15 cellular contexts compared by ENCODE assay signal in genomic region chr5:56668996-56669395, GRCh38.
DNase-seq lines count a peak whose midpoint lies in the region; ATAC-seq and TF ChIP-seq lines count a peak whose summit lies in the region.
"Had no signal": no experiment of that assay in that cellular context is flagged by ENCODE, and none has a peak within 500 bp of the region (broad histone marks: within the 10 kb centered on the region; RNA-seq: fewer than 3 reads in every experiment).

No MANE protein-coding gene starts in this region.

- BruUV-seq in Caco-2 (replicated peaks; lab: Mats Ljungman, UMichigan): no TSS peak

- H3K4me1 ChIP-seq in Caco-2 (peaks cover 28% of the 10 kb centered on the region), MM.1S (ENCODE audit: low read length) (peaks cover 59% of the 10 kb centered on the region), parathyroid adenoma (peaks cover 9% of the 10 kb centered on the region), gastrocnemius medialis (no peaks in the 10 kb centered on the region), upper lobe of right lung (peaks cover 6% of the 10 kb centered on the region)
- H3K4me1 ChIP-seq: ascending aorta had no signal

- H3K79me2 ChIP-seq in MM.1S (ENCODE audit: low read length) (no peaks in the 10 kb centered on the region), parathyroid adenoma (no peaks in the 10 kb centered on the region)
- H3K79me2 ChIP-seq: hepatocyte had no signal

- CTCF ChIA-PET in Caco-2 (lab: Charles Lee): no interaction called here

- H4K20me1 ChIP-seq in MM.1S (ENCODE audit: insufficient read depth, low read length): no peaks in the 10 kb centered on the region

- peak; percentile 68 to 73 for DNase-seq in Caco-2
- DNase-seq in MM.1S: no peak
- no peak for DNase-seq in activated T-cell treated with anti-CD3 and anti-CD28 coated beads, Interleukin-2, amount 50 U/mL, for 4 hours
- no peak for DNase-seq in gastrocnemius medialis
- no peak for DNase-seq in NCI-H1105 treated with DMSO at 0.1 percent for 48 hours (lab: John Stamatoyannopoulos, UW)
- no peak for DNase-seq in upper lobe of right lung
- DNase-seq: activated CD4-positive, CD25-positive, alpha-beta regulatory T cell; activated gamma-delta T cell; BE2C; dermis blood vessel endothelial cell had no signal

- peaks cover 20% of the 10 kb centered on the region for H3K4me1 Mint-ChIP-seq in Caco-2 (ENCODE audit: low read depth, unreplicated experiment)
- peaks cover 47% of the 10 kb centered on the region for H3K4me1 Mint-ChIP-seq in activated T-cell treated with anti-CD3 and anti-CD28 coated beads, Interleukin-2, amount 50 U/mL, for 4 hours (ENCODE audit: low read depth)

- peak overlapping the region; percentile 87 for H3K9ac ChIP-seq in MM.1S (ENCODE audit: low read length)
- no peak overlapping the region for H3K9ac ChIP-seq in parathyroid adenoma

- no peak for TF ChIP-seq POLR2A in gastrocnemius medialis (IDR thresholded peaks at IDR 0.05)

- H3K27me3 ChIP-seq in Caco-2 (replicated peaks; ENCODE audit: control insufficient read depth, insufficient read depth, low read length) (no peaks in the 10 kb centered on the region), MM.1S (replicated peaks; ENCODE audit: insufficient read depth, low read length) (no peaks in the 10 kb centered on the region), parathyroid adenoma (ENCODE audit: control insufficient read depth, insufficient read depth, low read length) (no peaks in the 10 kb centered on the region), gastrocnemius medialis (no peaks in the 10 kb centered on the region), upper lobe of right lung (no peaks in the 10 kb centered on the region)
- H3K27me3 ChIP-seq: ascending aorta, BE2C, hepatocyte had no signal

- peak overlapping the region; percentile 50 for H3K27ac Mint-ChIP-seq in Caco-2 (ENCODE audit: unreplicated experiment)

- H3K9me3 ChIP-seq in Caco-2: 0 out of 2 replicates have a peak, but pooled peaks cover 5% of the 10 kb centered on the region
- no peaks in the 10 kb centered on the region for H3K9me3 ChIP-seq in MM.1S (replicated peaks; ENCODE audit: insufficient read depth, low read length)
- no peaks in the 10 kb centered on the region for H3K9me3 ChIP-seq in parathyroid adenoma (ENCODE audit: control insufficient read depth, low read length)
- H3K9me3 ChIP-seq in gastrocnemius medialis: no peaks in the 10 kb centered on the region
- H3K9me3 ChIP-seq in upper lobe of right lung: no peaks in the 10 kb centered on the region
- H3K9me3 ChIP-seq: ascending aorta, BE2C, mucosa of descending colon had no signal

- in situ Hi-C loops in gastrocnemius medialis (cut with MboI; ENCODE audit: low sequenced_read_pairs in 4 of 4): no loop called here

- H3K27me3 Mint-ChIP-seq in Caco-2 (ENCODE audit: insufficient read depth, unreplicated experiment): no peaks in the 10 kb centered on the region
- no peaks in the 10 kb centered on the region for H3K27me3 Mint-ChIP-seq in activated T-cell treated with anti-CD3 and anti-CD28 coated beads, Interleukin-2, amount 50 U/mL, for 4 hours (ENCODE audit: low read depth)

- H3F3A ChIP-seq in MM.1S (ENCODE audit: insufficient read depth, low read length): peaks cover 36% of the 10 kb centered on the region

- peaks cover 9% of the 10 kb centered on the region for H3K9me3 Mint-ChIP-seq in Caco-2 (ENCODE audit: unreplicated experiment)
- H3K9me3 Mint-ChIP-seq in activated T-cell treated with anti-CD3 and anti-CD28 coated beads, Interleukin-2, amount 50 U/mL, for 4 hours: peaks cover 12% of the 10 kb centered on the region

- H3K4me3 ChIP-seq in Caco-2 (ENCODE audit: low read depth, low read length) (no peak overlapping the region), MM.1S (ENCODE audit: low read length) (peak overlapping the region; percentile 9; the same call in 1 of the 2 replicates), parathyroid adenoma (ENCODE audit: low read depth, low read length) (no peak overlapping the region), gastrocnemius medialis (no peak overlapping the region), upper lobe of right lung (no peak overlapping the region)
- H3K4me3 ChIP-seq: ascending aorta, hepatocyte, mucosa of descending colon had no signal

- H3K36me3 Mint-ChIP-seq in Caco-2 (ENCODE audit: insufficient read depth, unreplicated experiment): no peaks in the 10 kb centered on the region
- H3K36me3 Mint-ChIP-seq in activated T-cell treated with anti-CD3 and anti-CD28 coated beads, Interleukin-2, amount 50 U/mL, for 4 hours (ENCODE audit: insufficient read depth): no peaks in the 10 kb centered on the region

- H3K27ac ChIP-seq in MM.1S (ENCODE audit: low read length): peak overlapping the region; percentile 99
- peak overlapping the region; percentile 21; the same call in 1 of the 2 replicates for H3K27ac ChIP-seq in VCaP
- H3K27ac ChIP-seq in parathyroid adenoma: no peak overlapping the region
- no peak overlapping the region for H3K27ac ChIP-seq in gastrocnemius medialis
- H3K27ac ChIP-seq in upper lobe of right lung: no peak overlapping the region
- H3K27ac ChIP-seq: ascending aorta had no signal

- H3K4me2 ChIP-seq in MM.1S (ENCODE audit: low read depth, low read length): peak overlapping the region; percentile 71
- H3K4me2 ChIP-seq in parathyroid adenoma (ENCODE audit: low read length): peak overlapping the region; percentile 27
- H3K4me2 ChIP-seq: hepatocyte had no signal

- H3K36me3 ChIP-seq in Caco-2 (ENCODE audit: control insufficient read depth, insufficient read depth, low read length): no peaks in the 10 kb centered on the region
- no peaks in the 10 kb centered on the region for H3K36me3 ChIP-seq in MM.1S (replicated peaks; ENCODE audit: insufficient read depth, low read length)
- no peaks in the 10 kb centered on the region for H3K36me3 ChIP-seq in parathyroid adenoma (ENCODE audit: control insufficient read depth, insufficient read depth, low read length)
- H3K36me3 ChIP-seq in gastrocnemius medialis: no peaks in the 10 kb centered on the region
- no peaks in the 10 kb centered on the region for H3K36me3 ChIP-seq in upper lobe of right lung
- H3K36me3 ChIP-seq: ascending aorta, BE2C had no signal

- peak overlapping the region; percentile 27 for H3K4me3 Mint-ChIP-seq in Caco-2 (ENCODE audit: unreplicated experiment)
- H3K4me3 Mint-ChIP-seq in activated T-cell treated with anti-CD3 and anti-CD28 coated beads, Interleukin-2, amount 50 U/mL, for 4 hours: no peak overlapping the region

- H2AFZ ChIP-seq in MM.1S (ENCODE audit: low read length) (peak overlapping the region; percentile 10), parathyroid adenoma (peak overlapping the region; percentile 47)
- H2AFZ ChIP-seq: hepatocyte had no signal

- POLR2A ChIA-PET in Caco-2 (lab: Charles Lee): no interaction called here

- no peak for ATAC-seq in activated T-cell treated with anti-CD3 and anti-CD28 coated beads, Interleukin-2, amount 50 U/mL, for 4 hours
- no peak for ATAC-seq in gastrocnemius medialis
- ATAC-seq in upper lobe of right lung: no peak

- TF ChIP-seq CTCF in Caco-2 (IDR thresholded peaks at IDR 0.05; ENCODE audit: insufficient read depth in 1 of 2, low read depth in 1 of 2, low read length in 1 of 2, severe bottlenecking in 1 of 2, unreplicated experiment in 1 of 2): no peak
- TF ChIP-seq CTCF in MM.1S (IDR thresholded peaks at IDR 0.05; ENCODE audit: low read length): no peak
- no peak for TF ChIP-seq CTCF in VCaP (conservative IDR thresholded peaks at IDR 0.05)
- TF ChIP-seq CTCF in parathyroid adenoma (IDR thresholded peaks at IDR 0.05): no peak
- no peak for TF ChIP-seq CTCF in gastrocnemius medialis (IDR thresholded peaks at IDR 0.05 in 4 of 5, conservative IDR thresholded peaks at IDR 0.05 in 1 of 5)
- no peak for TF ChIP-seq CTCF in upper lobe of right lung (IDR thresholded peaks at IDR 0.05)

- no peaks in the 10 kb centered on the region for H3K9me2 ChIP-seq in MM.1S (replicated peaks; ENCODE audit: insufficient read depth, low read length)

- intact Hi-C loops in Caco-2 (cut with micrococcal nuclease; ENCODE audit: unreplicated experiment) (no loop called here), gastrocnemius medialis (cut with DNase I; ENCODE audit: low total_unique reads) (no loop called here), upper lobe of right lung (cut with DNase I) (no loop called here)

Comparison
In these comparisons a context has a peak if more than half of its experiments do, and no peak if none do; other contexts are left out.
1. DNase-seq: peak in Caco-2 (2 of 2); none in MM.1S (single experiment), activated T-cell treated with anti-CD3 and anti-CD28 coated beads, Interleukin-2, amount 50 U/mL, for 4 hours (single experiment), gastrocnemius medialis (0 of 2), NCI-H1105 treated with DMSO at 0.1 percent for 48 hours (single experiment) and upper lobe of right lung (single experiment).
2. H3K27ac ChIP-seq: peak in MM.1S (single experiment) and VCaP (single experiment); none in parathyroid adenoma (single experiment), gastrocnemius medialis (0 of 4) and upper lobe of right lung (single experiment).